Comparison of ENCODE assay signal across 29 cellular contexts in the genomic region with DNA sequence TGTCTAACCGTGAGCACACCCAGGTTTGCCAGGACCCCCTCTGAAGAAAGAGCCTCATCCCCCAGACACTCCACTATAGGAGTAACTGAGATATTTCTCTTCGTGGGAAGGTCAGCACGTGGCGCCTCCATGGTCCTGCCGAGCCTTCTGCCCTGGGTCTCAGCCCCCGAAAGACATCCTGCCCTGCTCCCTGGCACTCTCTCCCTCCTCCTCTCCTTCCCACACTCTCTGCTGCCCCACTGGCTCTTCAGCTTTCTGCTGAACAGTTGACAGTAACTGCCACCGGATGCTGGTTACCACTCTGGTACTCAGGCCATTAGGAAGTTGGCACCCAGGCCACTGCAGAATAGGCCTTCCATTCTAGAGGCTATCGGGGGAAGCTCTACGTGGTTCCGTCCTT.
"Had no signal": no experiment of that assay in that cellular context is flagged by ENCODE, and none has a peak within 500 bp of the region (broad histone marks: within the 10 kb centered on the region; RNA-seq: fewer than 3 reads in every experiment).

No MANE protein-coding gene starts in this region.

- ATAC-seq: activated T-cell treated with anti-CD3 and anti-CD28 coated beads, Interleukin-2, amount 50 U/mL, for 4 hours; Panc1 had no signal

- H3K27me3 ChIP-seq: breast epithelium, SJCRH30 had no signal

- H3K27ac ChIP-seq: breast epithelium, KMS-11, RWPE1, SJCRH30, VCaP had no signal

- H3K36me3 ChIP-seq: breast epithelium, SJCRH30 had no signal

- H3K9me3 ChIP-seq: SJCRH30, SK-N-SH had no signal

- H3K36me3 Mint-ChIP-seq: activated naive CD4-positive, alpha-beta T cell treated with anti-CD3 and anti-CD28 coated beads, Interleukin-2, amount 10 ng/mL, durations not matched to agents 7 days and 5 days; activated naive CD8-positive, alpha-beta T cell treated with anti-CD3 and anti-CD28 coated beads, Interleukin-2, amount 10 ng/mL, durations not matched to agents 7 days and 5 days had no signal

- H3K4me3 ChIP-seq: breast epithelium, SJCRH30 had no signal

- H3K9ac ChIP-seq: KMS-11, SK-N-SH had no signal

- H3K4me1 ChIP-seq: breast epithelium had no signal

- H3K4me2 ChIP-seq: KMS-11, SK-N-SH had no signal

- H3K27me3 Mint-ChIP-seq: activated CD4-positive, alpha-beta memory T cell treated with anti-CD3 and anti-CD28 coated beads for 36 hours had no signal

- H3K4me3 Mint-ChIP-seq: activated CD4-positive, alpha-beta memory T cell treated with anti-CD3 and anti-CD28 coated beads for 36 hours; activated CD4-positive, alpha-beta T cell treated with anti-CD3 and anti-CD28 coated beads, Interleukin-2, amount 10 ng/mL, durations not matched to agents 7 days and 5 days; activated naive CD4-positive, alpha-beta T cell treated with anti-CD3 and anti-CD28 coated beads, Interleukin-2, amount 10 ng/mL, durations not matched to agents 7 days and 5 days; activated naive CD8-positive, alpha-beta T cell treated with anti-CD3 and anti-CD28 coated beads, Interleukin-2, amount 10 ng/mL, durations not matched to agents 7 days and 5 days; activated T-cell treated with anti-CD3 and anti-CD28 coated beads, Interleukin-2, amount 50 U/mL, for 4 hours had no signal

- H3K9me3 Mint-ChIP-seq: activated naive CD8-positive, alpha-beta T cell treated with anti-CD3 and anti-CD28 coated beads, Interleukin-2, amount 10 ng/mL, durations not matched to agents 7 days and 5 days; activated T-cell treated with anti-CD3 and anti-CD28 coated beads, Interleukin-2, amount 50 U/mL, for 4 hours had no signal

- DNase-seq: activated CD4-positive, alpha-beta memory T cell treated with anti-CD3 and anti-CD28 coated beads for 36 hours; activated CD4-positive, alpha-beta T cell treated with anti-CD3 and anti-CD28 coated beads, Interleukin-2, amount 10 ng/mL, durations not matched to agents 7 days and 5 days; activated CD4-positive, CD25-positive, alpha-beta regulatory T cell; activated CD8-positive, alpha-beta memory T cell treated with anti-CD3 and anti-CD28 coated beads for 24 hours; activated gamma-delta T cell treated with Interleukin-2 at 50 U/mL for 16 hours; activated naive CD4-positive, alpha-beta T cell treated with anti-CD3 and anti-CD28 coated beads, Interleukin-2, amount 10 ng/mL, durations not matched to agents 7 days and 5 days; activated naive CD8-positive, alpha-beta T cell treated with anti-CD3 and anti-CD28 coated beads, Interleukin-2, amount 10 ng/mL, durations not matched to agents 7 days and 5 days; activated T-cell treated with anti-CD3 and anti-CD28 coated beads, Interleukin-2, amount 50 U/mL, for 4 hours; central memory CD4-positive, alpha-beta T cell; NCI-H1092; NCI-H1417; NCI-H1930; NCI-H2171 treated with DMSO at 0.1 percent for 48 hours; NCI-H226; NCI-H510A; NCI-H526 treated with DMSO at 0.1 percent for 48 hours; NCI-H82; NK-92 treated with Interleukin-12 subunit alpha and Interleukin-12 subunit beta, amount 100 ng/mL, for 24 hours; OCI-M1; Right ventricle myocardium superior; SJCRH30; SK-N-SH; T-helper 1 cell had no signal

- H3K27ac Mint-ChIP-seq: activated CD4-positive, alpha-beta memory T cell treated with anti-CD3 and anti-CD28 coated beads for 36 hours; activated CD4-positive, alpha-beta T cell treated with anti-CD3 and anti-CD28 coated beads, Interleukin-2, amount 10 ng/mL, durations not matched to agents 7 days and 5 days; activated naive CD4-positive, alpha-beta T cell treated with anti-CD3 and anti-CD28 coated beads, Interleukin-2, amount 10 ng/mL, durations not matched to agents 7 days and 5 days; activated naive CD8-positive, alpha-beta T cell treated with anti-CD3 and anti-CD28 coated beads, Interleukin-2, amount 10 ng/mL, durations not matched to agents 7 days and 5 days; activated T-helper 2 cell treated with anti-CD3 and anti-CD28 coated beads, Interferon-gamma antibody, Interleukin-2, Interleukin-4, amounts not matched to agents 10 μg/mL and 5 μg/mL and 100 μg/mL, durations not matched to agents 14 hours and 24 hours and 36 hours had no signal
